Comparison of ENCODE assay signal across 1 cellular context in the genomic region with DNA sequence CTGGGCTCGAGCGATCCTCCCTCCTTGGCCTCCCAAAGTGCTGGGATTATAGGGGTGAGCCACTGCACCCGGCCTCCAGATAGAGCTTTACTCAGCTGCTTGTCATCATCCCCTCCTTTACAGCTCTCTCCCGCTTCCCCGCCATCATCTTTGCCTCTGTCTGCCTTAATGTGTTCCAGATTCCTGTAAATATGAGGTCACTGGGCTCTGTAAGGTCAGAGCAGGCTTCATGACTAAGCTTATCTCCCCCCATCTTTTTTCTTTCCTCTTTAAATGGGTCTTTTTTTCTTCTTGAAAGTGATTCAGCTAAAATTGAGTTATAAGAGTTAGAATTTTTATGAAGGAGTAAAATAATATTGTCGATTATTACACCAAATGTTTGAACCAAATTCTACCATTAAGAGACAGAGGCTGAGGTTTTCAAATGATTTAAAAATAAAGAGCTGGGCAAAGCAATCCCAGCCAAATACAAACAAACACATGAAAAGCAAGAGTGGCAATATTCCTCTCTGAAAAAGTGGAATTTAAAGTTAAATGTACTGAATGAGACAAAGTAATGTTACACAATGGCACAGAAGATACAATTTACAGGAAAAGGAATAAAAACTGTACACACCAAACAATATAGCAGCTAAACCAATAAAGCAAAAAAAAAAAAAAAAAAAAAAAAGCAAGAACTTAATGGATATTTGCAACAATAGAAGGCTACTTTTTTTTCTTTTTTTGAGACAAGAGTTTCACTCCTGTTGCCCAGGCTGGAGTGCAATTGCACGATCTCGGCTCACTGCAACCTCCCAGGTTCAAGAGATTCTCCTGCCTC.
A peak's percentile ranks its signal among the peaks of the same experiment; 100 is the strongest.
TF ChIP-seq lines count a peak whose summit lies in the region.

No MANE protein-coding gene starts in this region.

TF ChIP-seq in HepG2, 621 proteins besides CTCF, POLR2A, EP300 and RAD21 (continued from another document):
- TF ChIP-seq, protein P1, sequence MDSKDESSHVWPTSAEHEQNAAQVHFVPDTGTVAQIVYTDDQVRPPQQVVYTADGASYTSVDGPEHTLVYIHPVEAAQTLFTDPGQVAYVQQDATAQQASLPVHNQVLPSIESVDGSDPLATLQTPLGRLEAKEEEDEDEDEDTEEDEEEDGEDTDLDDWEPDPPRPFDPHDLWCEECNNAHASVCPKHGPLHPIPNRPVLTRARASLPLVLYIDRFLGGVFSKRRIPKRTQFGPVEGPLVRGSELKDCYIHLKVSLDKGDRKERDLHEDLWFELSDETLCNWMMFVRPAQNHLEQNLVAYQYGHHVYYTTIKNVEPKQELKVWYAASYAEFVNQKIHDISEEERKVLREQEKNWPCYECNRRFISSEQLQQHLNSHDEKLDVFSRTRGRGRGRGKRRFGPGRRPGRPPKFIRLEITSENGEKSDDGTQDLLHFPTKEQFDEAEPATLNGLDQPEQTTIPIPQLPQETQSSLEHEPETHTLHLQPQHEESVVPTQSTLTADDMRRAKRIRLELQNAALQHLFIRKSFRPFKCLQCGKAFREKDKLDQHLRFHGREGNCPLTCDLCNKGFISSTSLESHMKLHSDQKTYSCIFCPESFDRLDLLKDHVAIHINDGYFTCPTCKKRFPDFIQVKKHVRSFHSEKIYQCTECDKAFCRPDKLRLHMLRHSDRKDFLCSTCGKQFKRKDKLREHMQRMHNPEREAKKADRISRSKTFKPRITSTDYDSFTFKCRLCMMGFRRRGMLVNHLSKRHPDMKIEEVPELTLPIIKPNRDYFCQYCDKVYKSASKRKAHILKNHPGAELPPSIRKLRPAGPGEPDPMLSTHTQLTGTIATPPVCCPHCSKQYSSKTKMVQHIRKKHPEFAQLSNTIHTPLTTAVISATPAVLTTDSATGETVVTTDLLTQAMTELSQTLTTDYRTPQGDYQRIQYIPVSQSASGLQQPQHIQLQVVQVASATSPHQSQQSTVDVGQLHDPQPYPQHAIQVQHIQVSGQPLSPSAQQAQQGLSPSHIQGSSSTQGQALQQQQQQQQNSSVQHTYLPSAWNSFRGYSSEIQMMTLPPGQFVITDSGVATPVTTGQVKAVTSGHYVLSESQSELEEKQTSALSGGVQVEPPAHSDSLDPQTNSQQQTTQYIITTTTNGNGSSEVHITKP (CRISPR knock-in tag; IDR thresholded peaks at IDR 0.05; ENCODE audit: low read depth) = no peak
- 0 out of 4 replicates have a peak, but pooled peaks of 1 of the 2 experiments have one; percentile 20 for TF ChIP-seq NR2F1 (CRISPR knock-in tag; IDR thresholded peaks at IDR 0.05)
